8 cellular contexts compared by ENCODE assay signal in the genomic region with DNA sequence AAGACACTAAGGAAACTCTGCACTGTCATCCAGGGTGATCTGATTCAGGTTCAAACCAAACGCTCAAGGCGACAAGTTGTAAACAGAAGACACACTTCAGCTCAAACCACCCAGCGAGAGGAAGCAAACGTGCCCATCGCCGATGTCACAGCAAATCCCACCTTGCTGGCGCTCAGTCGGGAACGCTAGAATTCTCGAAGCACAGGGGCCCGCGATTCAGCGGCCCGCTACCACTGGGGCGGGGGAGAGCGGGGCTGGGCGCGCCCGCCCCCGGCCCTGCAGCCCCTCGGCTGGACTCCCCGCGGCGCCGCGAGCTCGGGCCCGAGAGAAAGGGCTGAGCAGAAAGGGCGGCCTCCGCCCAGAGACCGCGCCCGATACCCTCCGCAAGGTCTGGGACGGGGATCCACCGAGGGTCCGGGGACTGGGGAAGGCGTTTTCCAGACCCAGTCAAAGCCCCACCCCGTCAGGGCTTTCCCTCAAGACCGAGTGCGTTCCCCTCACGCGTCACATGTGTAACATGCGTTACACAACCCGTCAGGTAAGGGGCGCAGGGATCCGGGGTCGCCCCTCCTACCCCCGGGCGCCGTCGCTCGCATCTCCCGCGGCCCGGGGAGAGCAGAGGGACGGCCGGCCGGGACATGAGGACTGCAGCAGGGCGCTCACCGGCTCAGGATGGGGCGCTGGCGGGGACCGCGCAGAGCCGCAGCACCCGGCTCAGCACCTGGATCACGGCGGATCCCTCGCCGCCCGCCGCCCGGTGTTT.
A peak's percentile ranks its signal among the peaks of the same experiment; 100 is the strongest.
DNase-seq lines count a peak whose midpoint lies in the region; ATAC-seq and TF ChIP-seq lines count a peak whose summit lies in the region.

No MANE protein-coding gene starts in this region.

- ATAC-seq in GM19438 (IDR thresholded peaks at IDR 0.05; ENCODE audit: low read depth, unreplicated experiment) (peak; percentile 46), HG03521 (IDR thresholded peaks at IDR 0.05; ENCODE audit: unreplicated experiment) (peak; percentile 45)

- DNase-seq in CD1c-positive myeloid dendritic cell (ENCODE audit: extremely low spot score), result peak; percentile 64
- peak; percentile 62 to 79 (median 66) for DNase-seq in T-helper 1 cell
- DNase-seq in astrocyte of the cerebellum (ENCODE audit: low read depth), result no peak
- DNase-seq in stimulated activated CD4-positive, alpha-beta T cell treated with anti-CD3 and anti-CD28 coated beads, Interleukin-12 subunit alpha, Interleukin-12 subunit beta, amount 100 ng/mL, for 24 hours (ENCODE audit: low read depth in 2 of 2), result peak; percentile 24 to 35
- DNase-seq in putamen (ENCODE audit: low spot score), result no peak

- no peaks in the 10 kb centered on the region for H3K9me3 ChIP-seq in iPS-18c (ENCODE audit: control insufficient read depth, insufficient read depth, low read length)

- no peak for TF ChIP-seq CTCF in astrocyte of the cerebellum (IDR thresholded peaks at IDR 0.05; ENCODE audit: low read depth, low read length, missing control alignments)

- H3K4me3 ChIP-seq in astrocyte of the cerebellum (ENCODE audit: low read depth, low read length) (peak overlapping the region; percentile 92), iPS-18c (ENCODE audit: insufficient read depth, low read depth, low read length) (peak overlapping the region; percentile 94)

- in situ Hi-C loops in astrocyte of the cerebellum (cut with HindIII; ENCODE audit: low sequenced_read_pairs), result no loop called here

Comparison
In these comparisons a context has a peak if more than half of its experiments do, and no peak if none do; other contexts are left out.
1. DNase-seq: peak in CD1c-positive myeloid dendritic cell (single experiment), T-helper 1 cell (5 of 5) and stimulated activated CD4-positive, alpha-beta T cell treated with anti-CD3 and anti-CD28 coated beads, Interleukin-12 subunit alpha, Interleukin-12 subunit beta, amount 100 ng/mL, for 24 hours (2 of 2); none in astrocyte of the cerebellum (single experiment) and putamen (single experiment).